ENCODE assay signal across 8 cellular contexts in the genomic region with DNA sequence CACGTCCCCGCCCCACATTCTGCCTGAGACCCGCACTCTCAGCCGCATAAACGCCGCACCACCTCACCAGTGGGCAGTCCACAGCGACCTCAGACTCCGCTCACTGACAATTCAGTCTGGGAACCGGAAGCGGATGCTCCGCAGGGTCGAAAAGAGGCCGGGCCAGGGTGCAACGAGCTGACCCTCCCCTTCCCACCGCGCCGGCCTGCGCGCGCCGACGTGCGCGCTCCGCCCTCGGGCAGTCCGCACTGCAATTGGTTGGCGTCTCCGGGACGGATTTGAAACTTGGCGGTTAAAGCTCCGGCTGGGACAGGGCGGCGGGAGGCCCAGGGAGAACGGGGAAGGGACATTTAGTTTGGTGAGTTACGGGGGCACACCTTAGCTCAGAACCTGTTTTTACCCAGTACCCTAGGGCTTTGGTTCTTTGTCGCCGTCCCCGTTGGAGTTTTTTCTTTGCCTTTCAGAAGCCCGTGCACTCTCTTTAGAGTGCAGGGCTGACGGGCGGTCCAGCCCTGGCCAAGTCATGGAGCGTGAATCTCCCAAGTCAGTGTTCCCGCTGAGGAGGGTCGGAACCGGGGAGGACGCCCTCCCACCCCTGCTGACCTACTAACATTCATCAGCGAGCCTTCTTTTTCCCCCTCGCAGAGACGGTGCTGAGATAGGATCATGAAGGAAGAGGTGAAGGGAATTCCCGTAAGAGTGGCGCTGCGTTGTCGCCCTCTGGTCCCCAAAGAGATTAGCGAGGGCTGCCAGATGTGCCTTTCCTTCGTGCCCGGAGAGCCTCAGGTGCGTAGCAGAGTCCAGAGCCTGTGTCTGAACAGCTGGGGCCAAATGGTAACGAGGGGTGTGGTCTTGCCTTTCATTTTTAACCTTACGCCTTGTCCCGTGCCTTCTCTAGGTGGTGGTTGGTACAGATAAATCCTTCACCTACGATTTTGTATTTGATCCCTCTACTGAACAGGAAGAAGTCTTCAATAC. TPM values are rescaled to one million over a fixed set of nuclear protein-coding genes. Genes with fewer than 3 reads are reported as not detected.
DNase-seq lines count a peak whose midpoint lies in the region; ATAC-seq and TF ChIP-seq lines count a peak whose summit lies in the region.

A gene with protein sequence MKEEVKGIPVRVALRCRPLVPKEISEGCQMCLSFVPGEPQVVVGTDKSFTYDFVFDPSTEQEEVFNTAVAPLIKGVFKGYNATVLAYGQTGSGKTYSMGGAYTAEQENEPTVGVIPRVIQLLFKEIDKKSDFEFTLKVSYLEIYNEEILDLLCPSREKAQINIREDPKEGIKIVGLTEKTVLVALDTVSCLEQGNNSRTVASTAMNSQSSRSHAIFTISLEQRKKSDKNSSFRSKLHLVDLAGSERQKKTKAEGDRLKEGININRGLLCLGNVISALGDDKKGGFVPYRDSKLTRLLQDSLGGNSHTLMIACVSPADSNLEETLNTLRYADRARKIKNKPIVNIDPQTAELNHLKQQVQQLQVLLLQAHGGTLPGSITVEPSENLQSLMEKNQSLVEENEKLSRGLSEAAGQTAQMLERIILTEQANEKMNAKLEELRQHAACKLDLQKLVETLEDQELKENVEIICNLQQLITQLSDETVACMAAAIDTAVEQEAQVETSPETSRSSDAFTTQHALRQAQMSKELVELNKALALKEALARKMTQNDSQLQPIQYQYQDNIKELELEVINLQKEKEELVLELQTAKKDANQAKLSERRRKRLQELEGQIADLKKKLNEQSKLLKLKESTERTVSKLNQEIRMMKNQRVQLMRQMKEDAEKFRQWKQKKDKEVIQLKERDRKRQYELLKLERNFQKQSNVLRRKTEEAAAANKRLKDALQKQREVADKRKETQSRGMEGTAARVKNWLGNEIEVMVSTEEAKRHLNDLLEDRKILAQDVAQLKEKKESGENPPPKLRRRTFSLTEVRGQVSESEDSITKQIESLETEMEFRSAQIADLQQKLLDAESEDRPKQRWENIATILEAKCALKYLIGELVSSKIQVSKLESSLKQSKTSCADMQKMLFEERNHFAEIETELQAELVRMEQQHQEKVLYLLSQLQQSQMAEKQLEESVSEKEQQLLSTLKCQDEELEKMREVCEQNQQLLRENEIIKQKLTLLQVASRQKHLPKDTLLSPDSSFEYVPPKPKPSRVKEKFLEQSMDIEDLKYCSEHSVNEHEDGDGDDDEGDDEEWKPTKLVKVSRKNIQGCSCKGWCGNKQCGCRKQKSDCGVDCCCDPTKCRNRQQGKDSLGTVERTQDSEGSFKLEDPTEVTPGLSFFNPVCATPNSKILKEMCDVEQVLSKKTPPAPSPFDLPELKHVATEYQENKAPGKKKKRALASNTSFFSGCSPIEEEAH (plus strand): TSS at position 312 of the 978 bp plus-strand sequence. CDS start 355 bp downstream, at position 667.
A gene with protein sequence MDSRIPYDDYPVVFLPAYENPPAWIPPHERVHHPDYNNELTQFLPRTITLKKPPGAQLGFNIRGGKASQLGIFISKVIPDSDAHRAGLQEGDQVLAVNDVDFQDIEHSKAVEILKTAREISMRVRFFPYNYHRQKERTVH (minus strand): TSS at position 135 of the 978 bp plus-strand sequence. CDS start 586 bp downstream, outside the sequence.

- peak; percentile 50 for DNase-seq in AG09319 (ENCODE audit: extremely low read depth, low read depth)
- DNase-seq in NCI-H345 (lab: John Stamatoyannopoulos, UW), result peak; percentile 84
- peak; percentile 57 for DNase-seq in activated CD4-positive, alpha-beta T cell treated with anti-CD3 and anti-CD28 coated beads for 1 hour
- no peak for DNase-seq in chondrocyte (ENCODE audit: low spot score)
- DNase-seq in kidney glomerular epithelial cell (lab: John Stamatoyannopoulos, UW), result peak; percentile 49
- peak; percentile 6 to 42 for DNase-seq in stimulated activated CD4-positive, alpha-beta T cell treated with anti-CD3 and anti-CD28 coated beads, Interleukin-1b, Interleukin-23, amount 100 ng/mL, for 1 hour (ENCODE audit: low read depth in 2 of 2)

- peaks cover 16% of the 10 kb centered on the region for H3K4me1 Mint-ChIP-seq in chondrocyte (ENCODE audit: low read depth)

- H3K27ac Mint-ChIP-seq in chondrocyte (ENCODE audit: unreplicated experiment), result peak within 1 kb of the TSS; percentile 74

- ATAC-seq in GM18907 (IDR thresholded peaks at IDR 0.05; ENCODE audit: unreplicated experiment) (peak; percentile 94), HG03139 (IDR thresholded peaks at IDR 0.05; ENCODE audit: unreplicated experiment) (peak; percentile 98)

- peak within 1 kb of the TSS; percentile 88 for H3K4me3 Mint-ChIP-seq in chondrocyte (ENCODE audit: unreplicated experiment)

- no peak for TF ChIP-seq CTCF in AG09319 (IDR thresholded peaks at IDR 0.05; ENCODE audit: low read depth, low read length)
- TF ChIP-seq CTCF in chondrocyte (IDR thresholded peaks at IDR 0.05), result no peak

- H3K27me3 Mint-ChIP-seq in chondrocyte (ENCODE audit: low read depth), result no peaks in the 10 kb centered on the region

- no peaks in the 10 kb centered on the region for H3K36me3 Mint-ChIP-seq in chondrocyte (ENCODE audit: low read depth)

- H3K9me3 Mint-ChIP-seq in chondrocyte (ENCODE audit: low read depth), result peaks cover 3% of the 10 kb centered on the region

RNA-seq across cellular contexts. Expression of the first gene that starts in this region (rescaled TPM):
- 4.5 to 5.9 TPM (median 5.3 TPM) in 3 replicates for total RNA-seq in chondrocyte

RNA-seq across cellular contexts. Expression of the second gene that starts in this region (rescaled TPM):
- 46.2 to 48.1 TPM (median 47.7 TPM) in 3 replicates for total RNA-seq in chondrocyte
